ENCODE assay signal across 8 cellular contexts in the genomic region with DNA sequence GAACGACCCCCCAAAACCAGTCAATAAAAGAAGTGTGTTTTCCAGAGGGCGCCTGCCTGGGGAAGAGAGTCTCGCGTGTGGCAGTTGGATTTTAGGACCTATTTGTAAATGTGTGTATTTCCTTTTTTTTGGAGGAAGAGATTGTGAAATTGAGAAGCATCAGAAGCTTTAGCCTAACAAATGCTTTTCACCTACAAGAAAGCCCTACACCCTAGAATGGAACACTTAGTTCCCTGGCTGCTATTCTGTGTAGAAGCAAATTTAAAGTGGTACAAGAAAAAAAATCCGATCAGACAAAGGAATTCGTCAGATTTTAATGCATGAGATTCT. TPM values are rescaled to one million over a fixed set of nuclear protein-coding genes. Genes with fewer than 3 reads are reported as not detected.
DNase-seq lines count a peak whose midpoint lies in the region; ATAC-seq and TF ChIP-seq lines count a peak whose summit lies in the region.

No MANE protein-coding gene starts in this region.

- H3K4me1 ChIP-seq in BLaER1 (peaks cover 56% of the 10 kb centered on the region), IMR-90 (ENCODE audit: control insufficient read depth, insufficient read depth, low read length) (peaks cover 8% of the 10 kb centered on the region), mesodermal cell (ENCODE audit: control insufficient read depth, insufficient read depth, low read length, poor library complexity, severe bottlenecking) (peaks cover 17% of the 10 kb centered on the region)

- peak overlapping the region; percentile 35 for H2AK9ac ChIP-seq in IMR-90 (replicated peaks; ENCODE audit: low read depth, low read length, poor library complexity)

- H3K27me3 Mint-ChIP-seq in brain = peaks cover 7% of the 10 kb centered on the region

- peaks cover 3% of the 10 kb centered on the region for H3K9me1 ChIP-seq in IMR-90 (ENCODE audit: insufficient read depth, low read length)

- DNase-seq in IMR-90 = no peak
- DNase-seq in kidney tubule cell (ENCODE audit: low spot score) = no peak
- DNase-seq in ACHN = no peak
- no peak for DNase-seq in GM19238 (ENCODE audit: insufficient read length, low spot score)

- in situ Hi-C loops in IMR-90 (cut with MboI; ENCODE audit: low sequenced_read_pairs) (no loop called here), ACHN (cut with HindIII; ENCODE audit: low pct_ligation_motif_present, low pct_unique_long_range_greater_than_20kb, low sequenced_read_pairs) (no loop called here)

- 0 out of 2 replicates have a peak overlapping the region, but pooled peaks have one; percentile 41 for H3K56ac ChIP-seq in IMR-90 (ENCODE audit: extremely low read depth, insufficient read depth, low read length)

- H3K36me3 ChIP-seq in BLaER1 (peaks cover 35% of the 10 kb centered on the region), IMR-90 (ENCODE audit: control insufficient read depth, insufficient read depth, low read length) (no peaks in the 10 kb centered on the region), mesodermal cell (ENCODE audit: control insufficient read depth, insufficient read depth, low read length) (peaks cover 28% of the 10 kb centered on the region)

- dilution Hi-C loops in IMR-90 (cut with HindIII; ENCODE audit: low sequenced_read_pairs, unreplicated experiment) = no loop called here

- 0% methylated on average over 2 of the region's 6 CpGs; no CpG with 5 or more reads in 1 of the 2 experiments for WGBS in IMR-90 (ENCODE audit: extremely low coverage in 2 of 2, insufficient read length in 1 of 2), 2 experiments
- 8 to 21% methylated on average over 2 to 5 of the region's 6 CpGs for WGBS in mesodermal cell (ENCODE audit: insufficient coverage in 2 of 2), 2 experiments

- H3K9ac ChIP-seq in BLaER1 = peak overlapping the region; percentile 98
- peak overlapping the region; percentile 90 for H3K9ac ChIP-seq in IMR-90 (ENCODE audit: low read depth, low read length)

- BruUV-seq in IMR-90 (replicated peaks; lab: Mats Ljungman, UMichigan) = no TSS peak

- H2AFZ ChIP-seq in IMR-90 (replicated peaks; ENCODE audit: low read length, poor library complexity) = peak overlapping the region; percentile 88

- TF ChIP-seq RAD21 in IMR-90 (IDR thresholded peaks at IDR 0.05; ENCODE audit: low read length) = no peak

- CTCF ChIA-PET in IMR-90 (lab: Yijun Ruan, JAX) = interaction anchor here (0.6 to 1.7 kb wide), 8 partner anchors 10 to 276 kb away, joined by 3 to 8 read pairs (median 6); no protein-coding TSS in a partner anchor

- H2BK5ac ChIP-seq in IMR-90 (ENCODE audit: low read depth, low read length, poor library complexity, severe bottlenecking) = peak overlapping the region; percentile 12

- no peak overlapping the region; the same call in 1 of the 2 replicates for H3K14ac ChIP-seq in IMR-90 (replicated peaks; ENCODE audit: low read depth, low read length)

- H3K18ac ChIP-seq in IMR-90 (ENCODE audit: low read depth, low read length) = no peak overlapping the region; the same call in 1 of the 2 replicates

- no peak overlapping the region for H2BK20ac ChIP-seq in IMR-90 (ENCODE audit: low read depth, low read length)

- peak overlapping the region; percentile 1; the same call in 1 of the 2 replicates for H2AK5ac ChIP-seq in IMR-90 (ENCODE audit: low read depth, low read length)

- H3K27ac ChIP-seq in BLaER1 (peak overlapping the region; percentile 96), IMR-90 (ENCODE audit: insufficient read depth, low read length) (peak overlapping the region; percentile 74), mesodermal cell (ENCODE audit: low read depth, low read length, severe bottlenecking) (no peak overlapping the region)

- peak overlapping the region; percentile 89 to 100 (median 93) for H3K4me3 Mint-ChIP-seq in brain

- no peaks in the 10 kb centered on the region for H3K9me3 Mint-ChIP-seq in brain

- no peak overlapping the region for H3K4ac ChIP-seq in IMR-90 (ENCODE audit: low read depth, low read length)

- POLR2A ChIA-PET in IMR-90 (lab: Charles Lee; ENCODE audit: unreplicated experiment) = no interaction called here

- TF ChIP-seq POLR2A in IMR-90 (IDR thresholded peaks at IDR 0.05; ENCODE audit: low read depth, low read length) = no peak

- no peaks in the 10 kb centered on the region for H3K9me3 ChIP-seq in BLaER1
- H3K9me3 ChIP-seq in IMR-90 (ENCODE audit: control insufficient read depth, insufficient read depth, low read length) = no peaks in the 10 kb centered on the region
- no peaks in the 10 kb centered on the region for H3K9me3 ChIP-seq in mesodermal cell (ENCODE audit: control insufficient read depth, low read length)

- H3K4me1 Mint-ChIP-seq in brain = peaks cover 44% of the 10 kb centered on the region

- H3K4me2 ChIP-seq in BLaER1 (peak overlapping the region; percentile 82), IMR-90 (ENCODE audit: low read depth, low read length) (peak overlapping the region; percentile 96)

- H3K79me1 ChIP-seq in IMR-90 (ENCODE audit: low read depth in 1 of 2, low read length in 2 of 2) = peaks cover 3 to 56% of the 10 kb centered on the region in 2 experiments

- H4K5ac ChIP-seq in IMR-90 (ENCODE audit: low read depth, low read length) = no peak overlapping the region

- H4K8ac ChIP-seq in IMR-90 (ENCODE audit: low read depth in 2 of 2, low read length in 2 of 2) = no peak overlapping the region

- intact Hi-C loops in IMR-90 (cut with micrococcal nuclease) = loop anchor here (5.0 to 10.0 kb wide), 4 partner anchors 98 to 321 kb away; a partner anchor contains a TSS

- H4K91ac ChIP-seq in IMR-90 (ENCODE audit: insufficient read depth, low read depth, low read length) = no peak overlapping the region

- H3K27ac Mint-ChIP-seq in brain = peak overlapping the region; percentile 87 to 95 (median 93)

- H3K4me3 ChIP-seq in BLaER1 (peak overlapping the region; percentile 99), IMR-90 (ENCODE audit: insufficient read depth, low read depth, low read length) (peak overlapping the region; percentile 99), mesodermal cell (ENCODE audit: extremely low read depth, insufficient read depth, low read length, poor library complexity, severe bottlenecking) (peak overlapping the region; percentile 90)

- peaks cover 61% of the 10 kb centered on the region for H4K20me1 ChIP-seq in BLaER1
- peaks cover 27% of the 10 kb centered on the region for H4K20me1 ChIP-seq in IMR-90 (ENCODE audit: insufficient read depth, low read length)

- H3K27me3 ChIP-seq in BLaER1 = no peaks in the 10 kb centered on the region
- no peaks in the 10 kb centered on the region for H3K27me3 ChIP-seq in IMR-90 (ENCODE audit: control insufficient read depth, insufficient read depth, low read length)

- no peak for ATAC-seq in IMR-90 (ENCODE audit: low read depth)
- no peak for ATAC-seq in GM19023 (IDR thresholded peaks at IDR 0.05; ENCODE audit: unreplicated experiment)

- no peak overlapping the region for H2BK120ac ChIP-seq in IMR-90 (ENCODE audit: low read depth, low read length)

- peak overlapping the region; percentile 46; the same call in 1 of the 2 replicates for H3K23ac ChIP-seq in IMR-90 (ENCODE audit: low read depth, low read length)

- TF ChIP-seq CTCF in IMR-90 (conservative IDR thresholded peaks at IDR 0.05; ENCODE audit: low read depth, low read length) = no peak
- TF ChIP-seq CTCF in brain (conservative IDR thresholded peaks at IDR 0.05) = no peak

- H3K36me3 Mint-ChIP-seq in brain = peaks cover 35% of the 10 kb centered on the region

- no peak overlapping the region for H2BK15ac ChIP-seq in IMR-90 (ENCODE audit: low read depth, low read length)

TF ChIP-seq in IMR-90, 13 proteins besides CTCF, POLR2A, EP300 and RAD21:
- 0 out of 2 replicates have a peak, but pooled peaks have one; percentile 22 for TF ChIP-seq CEBPB (IDR thresholded peaks at IDR 0.05; ENCODE audit: low read depth, low read length)
- TF ChIP-seq, protein P1, sequence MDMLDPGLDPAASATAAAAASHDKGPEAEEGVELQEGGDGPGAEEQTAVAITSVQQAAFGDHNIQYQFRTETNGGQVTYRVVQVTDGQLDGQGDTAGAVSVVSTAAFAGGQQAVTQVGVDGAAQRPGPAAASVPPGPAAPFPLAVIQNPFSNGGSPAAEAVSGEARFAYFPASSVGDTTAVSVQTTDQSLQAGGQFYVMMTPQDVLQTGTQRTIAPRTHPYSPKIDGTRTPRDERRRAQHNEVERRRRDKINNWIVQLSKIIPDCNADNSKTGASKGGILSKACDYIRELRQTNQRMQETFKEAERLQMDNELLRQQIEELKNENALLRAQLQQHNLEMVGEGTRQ (IDR thresholded peaks at IDR 0.05; ENCODE audit: low read depth, low read length) = no peak

RNA-seq across cellular contexts. Expression of a gene that starts 1.4 kb away (rescaled TPM):
- total RNA-seq in IMR-90 (2012; rRNA removed) = 9.0 and 11.4 TPM in 2 replicates
- polyA plus RNA-seq in IMR-90 (2012; rRNA removed) (8.8 and 11.2 TPM in 2 replicates), brain (ENCODE audit: insufficient read depth, low read depth, low replicate concordance) (13.1 TPM)
- 4.6 and 5.3 TPM in 2 replicates for polyA plus RNA-seq in IMR-90 (2012; cell fraction: cytosol; rRNA removed)
- polyA plus RNA-seq in IMR-90 (2012; cell fraction: nucleus; rRNA removed; ENCODE audit: low replicate concordance) = 5.2 and 18.9 TPM in 2 replicates
- polyA plus RNA-seq in mesodermal cell (2013, experiment 1 of 2) = 25.5 TPM
- 24.1 TPM for polyA plus RNA-seq in mesodermal cell (2013, experiment 2 of 2)
